ENCODE assay signal across 11 cellular contexts in the genomic region with DNA sequence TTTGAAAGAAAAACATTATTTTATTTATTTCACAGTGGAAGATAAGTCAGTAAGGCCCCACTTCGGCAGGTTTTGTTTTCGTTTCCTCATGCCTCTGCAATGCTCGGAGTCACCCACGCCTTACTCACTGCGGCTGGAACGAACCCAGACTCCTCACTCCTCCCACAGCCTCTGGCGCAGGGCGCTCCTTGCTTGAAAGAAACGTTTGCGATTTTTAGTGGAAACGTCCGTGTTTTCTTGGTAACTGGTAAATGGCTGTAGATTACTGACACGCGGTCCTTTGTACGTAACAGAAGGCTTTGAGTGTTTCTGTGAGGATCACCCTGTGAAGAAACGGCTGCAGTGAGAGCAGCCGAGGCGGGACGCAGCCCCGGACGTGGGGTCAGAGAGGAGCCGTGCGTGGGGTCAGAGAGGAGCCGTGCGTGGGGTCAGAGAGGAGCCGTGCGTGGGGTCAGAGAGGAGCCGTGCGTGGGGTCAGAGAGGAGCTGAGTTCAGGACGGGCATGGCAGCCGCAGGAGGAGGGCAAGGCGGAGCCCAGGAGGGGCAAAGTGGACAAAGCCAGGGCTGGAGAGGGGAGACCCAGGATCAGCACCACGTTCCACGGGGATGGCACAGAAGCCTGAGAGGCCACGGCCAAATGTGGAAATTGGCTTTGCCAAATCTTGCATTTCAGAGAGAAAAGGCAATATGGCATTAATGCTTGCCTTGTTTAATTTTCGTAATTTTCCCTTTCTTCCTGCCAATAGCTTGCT.
DNase-seq lines count a peak whose midpoint lies in the region; ATAC-seq and TF ChIP-seq lines count a peak whose summit lies in the region.
"Had no signal": no experiment of that assay in that cellular context is flagged by ENCODE, and none has a peak within 500 bp of the region (broad histone marks: within the 10 kb centered on the region; RNA-seq: fewer than 3 reads in every experiment).

No MANE protein-coding gene starts in this region.

- H3K4me3 ChIP-seq in esophagus muscularis mucosa = peak overlapping the region; percentile 36 to 53 (median 44)
- H3K4me3 ChIP-seq: BLaER1 had no signal

- H3K9me3 Mint-ChIP-seq in neural crest cell = no peaks in the 10 kb centered on the region
- no peaks in the 10 kb centered on the region for H3K9me3 Mint-ChIP-seq in activated naive CD8-positive, alpha-beta T cell treated with anti-CD3 and anti-CD28 coated beads for 36 hours
- H3K9me3 Mint-ChIP-seq: T-helper 2 cell treated with Interferon-gamma antibody and Interleukin-4, amounts not matched to agents 5 μg/mL and 100 μg/mL, for 36 hours had no signal

- WGBS in esophagus muscularis mucosa = 69% methylated on average over 36 of the region's 36 CpGs

- H3K27ac ChIP-seq in esophagus muscularis mucosa (replicated peaks in 1 of 4) = peak overlapping the region; percentile 70 to 76 (median 74)
- H3K27ac ChIP-seq: BLaER1 had no signal

- peaks cover 0 to 7% (median 3%) of the 10 kb centered on the region in 4 donors for H3K4me1 ChIP-seq in esophagus muscularis mucosa

- H3K36me3 ChIP-seq in esophagus muscularis mucosa = no peaks in the 10 kb centered on the region
- H3K36me3 ChIP-seq: BLaER1 had no signal

- ATAC-seq in Right ventricle myocardium inferior = peak; percentile 92
- ATAC-seq in HG03354 (IDR thresholded peaks at IDR 0.05; ENCODE audit: poor library complexity, severe bottlenecking, unreplicated experiment) = no peak
- no peak for ATAC-seq in GM21576 (IDR thresholded peaks at IDR 0.05; ENCODE audit: unreplicated experiment)

- no peak overlapping the region for H3K4me3 Mint-ChIP-seq in neural crest cell
- H3K4me3 Mint-ChIP-seq in activated naive CD8-positive, alpha-beta T cell treated with anti-CD3 and anti-CD28 coated beads for 36 hours = no peak overlapping the region
- H3K4me3 Mint-ChIP-seq: T-helper 2 cell treated with Interferon-gamma antibody and Interleukin-4, amounts not matched to agents 5 μg/mL and 100 μg/mL, for 36 hours had no signal

- peaks cover 12% of the 10 kb centered on the region for H3K4me1 Mint-ChIP-seq in neural crest cell
- H3K4me1 Mint-ChIP-seq in activated naive CD8-positive, alpha-beta T cell treated with anti-CD3 and anti-CD28 coated beads for 36 hours = no peaks in the 10 kb centered on the region

- no peaks in the 10 kb centered on the region for H3K9me3 ChIP-seq in esophagus muscularis mucosa
- H3K9me3 ChIP-seq: BLaER1 had no signal

- no peak for TF ChIP-seq POLR2A in esophagus muscularis mucosa (IDR thresholded peaks at IDR 0.05; ENCODE audit: low read depth)

- peak; percentile 83 for DNase-seq in Right ventricle myocardium inferior (ENCODE audit: missing footprints)
- DNase-seq in cardiac septum (ENCODE audit: low spot score) = no peak
- no peak for DNase-seq in esophagus muscularis mucosa (ENCODE audit: extremely low spot score)
- no peak for DNase-seq in neural crest cell (ENCODE audit: low read depth, low spot score)
- DNase-seq in activated naive CD8-positive, alpha-beta T cell treated with anti-CD3 and anti-CD28 coated beads for 36 hours = no peak
- DNase-seq in NCI-H1417 (lab: John Stamatoyannopoulos, UW) = no peak
- DNase-seq: cortex of kidney had no signal

- peaks cover 3% of the 10 kb centered on the region for H3K36me3 Mint-ChIP-seq in neural crest cell (ENCODE audit: low read depth)
- peaks cover 6% of the 10 kb centered on the region for H3K36me3 Mint-ChIP-seq in activated naive CD8-positive, alpha-beta T cell treated with anti-CD3 and anti-CD28 coated beads for 36 hours

- no peaks in the 10 kb centered on the region for H3K27me3 Mint-ChIP-seq in neural crest cell (ENCODE audit: low read depth)
- no peaks in the 10 kb centered on the region for H3K27me3 Mint-ChIP-seq in activated naive CD8-positive, alpha-beta T cell treated with anti-CD3 and anti-CD28 coated beads for 36 hours

- no peaks in the 10 kb centered on the region for H3K27me3 ChIP-seq in esophagus muscularis mucosa
- H3K27me3 ChIP-seq: BLaER1 had no signal

- intact Hi-C loops in Right ventricle myocardium inferior (cut with DNase I) (no loop called here), cardiac septum (cut with DNase I) (no loop called here), esophagus muscularis mucosa (cut with DNase I) (no loop called here)

- TF ChIP-seq CTCF in esophagus muscularis mucosa (IDR thresholded peaks at IDR 0.05) (no peak), neural crest cell (conservative IDR thresholded peaks at IDR 0.05) (no peak)

- peak overlapping the region; percentile 83 for H3K27ac Mint-ChIP-seq in neural crest cell (ENCODE audit: unreplicated experiment)
- no peak overlapping the region for H3K27ac Mint-ChIP-seq in activated naive CD8-positive, alpha-beta T cell treated with anti-CD3 and anti-CD28 coated beads for 36 hours
- H3K27ac Mint-ChIP-seq: T-helper 2 cell treated with Interferon-gamma antibody and Interleukin-4, amounts not matched to agents 5 μg/mL and 100 μg/mL, for 36 hours had no signal

- no peak for TF ChIP-seq EP300 in esophagus muscularis mucosa (IDR thresholded peaks at IDR 0.05)
